17 cellular contexts compared by ENCODE assay signal in genomic region chr11:107493117-107493516, GRCh38. TPM values are rescaled to one million over a fixed set of nuclear protein-coding genes. Genes with fewer than 3 reads are reported as not detected.
DNase-seq lines count a peak whose midpoint lies in the region; ATAC-seq lines count a peak whose summit lies in the region.
"Had no signal": no experiment of that assay in that cellular context is flagged by ENCODE, and none has a peak within 500 bp of the region (broad histone marks: within the 10 kb centered on the region; RNA-seq: fewer than 3 reads in every experiment).

No MANE protein-coding gene starts in this region.

- no peak overlapping the region for H3K4me3 Mint-ChIP-seq in activated T-cell treated with anti-CD3 and anti-CD28 coated beads, Interleukin-2, amount 50 U/mL, for 4 hours
- H3K4me3 Mint-ChIP-seq: activated CD8-positive, alpha-beta T cell treated with anti-CD3 and anti-CD28 coated beads for 36 hours had no signal

- no peaks in the 10 kb centered on the region for H3K4me1 Mint-ChIP-seq in activated T-cell treated with anti-CD3 and anti-CD28 coated beads, Interleukin-2, amount 50 U/mL, for 4 hours (ENCODE audit: low read depth)

- H3K36me3 Mint-ChIP-seq in activated T-cell treated with anti-CD3 and anti-CD28 coated beads, Interleukin-2, amount 50 U/mL, for 4 hours (ENCODE audit: insufficient read depth): peaks cover 2% of the 10 kb centered on the region

- DNase-seq in AG08395 (ENCODE audit: low spot score): peak; percentile 11
- peak; percentile 66 for DNase-seq in HS-5 (ENCODE audit: low read depth)
- peak; percentile 66 for DNase-seq in amniotic epithelial cell (ENCODE audit: low read depth)
- peak; percentile 54 for DNase-seq in glomerular visceral epithelial cell (ENCODE audit: extremely low spot score)
- DNase-seq in GDM1 (lab: John Stamatoyannopoulos, UW): no peak
- DNase-seq in activated T-cell treated with anti-CD3 and anti-CD28 coated beads, Interleukin-2, amount 50 U/mL, for 4 hours: no peak
- DNase-seq in NCI-H510A treated with DMSO at 0.1 percent for 48 hours (lab: John Stamatoyannopoulos, UW): no peak
- no peak for DNase-seq in SHP77 (lab: John Stamatoyannopoulos, UW)
- DNase-seq: activated CD8-positive, alpha-beta T cell treated with anti-CD3 and anti-CD28 coated beads for 36 hours; activated effector memory CD4-positive, alpha-beta T cell treated with anti-CD3 and anti-CD28 coated beads, Interleukin-2, amount 50 U/mL, for 16 hours; body of pancreas; glutamatergic neuron; kidney; mucosa of descending colon; NCI-H82; spleen; stimulated activated naive CD8-positive, alpha-beta T cell treated with anti-CD3 and anti-CD28 coated beads, Interleukin-15, Interleukin-2, amounts not matched to agents 100 U/mL and 50 U/mL, for 24 hours had no signal

- H3K9me3 Mint-ChIP-seq in activated T-cell treated with anti-CD3 and anti-CD28 coated beads, Interleukin-2, amount 50 U/mL, for 4 hours: no peaks in the 10 kb centered on the region

- no peak for ATAC-seq in activated T-cell treated with anti-CD3 and anti-CD28 coated beads, Interleukin-2, amount 50 U/mL, for 4 hours
- ATAC-seq: activated CD8-positive, alpha-beta T cell treated with anti-CD3 and anti-CD28 coated beads for 36 hours; body of pancreas; mucosa of descending colon; stimulated activated naive CD8-positive, alpha-beta T cell treated with anti-CD3 and anti-CD28 coated beads, Interleukin-15, Interleukin-2, amounts not matched to agents 100 U/mL and 50 U/mL, for 24 hours had no signal

- H3K27me3 Mint-ChIP-seq in activated T-cell treated with anti-CD3 and anti-CD28 coated beads, Interleukin-2, amount 50 U/mL, for 4 hours (ENCODE audit: low read depth): peaks cover 2% of the 10 kb centered on the region

RNA-seq across cellular contexts. Expression of gene CWF19L2, which starts 35.5 kb away (rescaled TPM):
- 10 to 100 TPM; 11.4 to 13.3 (median 11.5) TPM for total RNA-seq in activated T-cell treated with anti-CD3 and anti-CD28 coated beads, Interleukin-2, amount 50 U/mL, for 4 hours

Comparison
In these comparisons a context has a peak if more than half of its experiments do, and no peak if none do; other contexts are left out.
1. DNase-seq: peak in AG08395 (single experiment), HS-5 (single experiment), amniotic epithelial cell (single experiment) and glomerular visceral epithelial cell (single experiment); none in GDM1 (single experiment), activated T-cell treated with anti-CD3 and anti-CD28 coated beads, Interleukin-2, amount 50 U/mL, for 4 hours (single experiment), NCI-H510A treated with DMSO at 0.1 percent for 48 hours (single experiment) and SHP77 (0 of 2).